ENCODE assay signal across 1 cellular context in the genomic region with DNA sequence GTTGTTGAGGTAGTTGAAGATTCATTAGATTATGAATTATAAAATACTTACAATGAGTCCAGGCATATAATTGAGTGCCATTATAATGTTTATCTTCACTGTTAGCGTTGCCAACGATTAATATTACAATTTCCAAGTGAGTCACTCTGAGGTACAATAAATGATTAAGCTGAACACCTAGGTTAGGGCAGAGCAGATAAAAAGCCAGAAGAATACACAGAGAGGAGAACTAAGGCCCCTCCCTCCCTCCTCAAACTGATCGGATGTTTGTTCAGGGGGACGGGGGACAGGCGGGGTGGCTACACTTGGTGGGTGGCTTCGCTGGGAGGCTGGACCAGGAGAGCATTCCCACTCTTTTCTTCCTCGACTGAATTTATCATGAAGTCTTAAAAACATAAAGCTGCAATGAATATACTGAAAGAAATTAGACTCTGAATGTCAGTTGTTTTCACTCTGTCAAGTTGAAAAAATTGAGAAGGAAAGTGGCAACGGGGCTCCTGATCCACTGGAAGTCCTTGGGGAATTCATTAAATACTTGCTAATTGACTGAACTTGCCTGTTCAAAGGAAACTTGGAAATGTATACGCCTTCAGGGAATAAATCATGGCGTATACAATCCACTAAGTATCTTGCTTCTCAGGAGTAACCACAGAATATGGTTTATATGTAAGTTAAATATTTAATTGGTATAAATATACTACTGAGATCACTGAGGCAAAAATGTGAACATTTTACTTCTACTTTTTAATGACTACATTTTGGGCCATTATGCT.
TF ChIP-seq lines count a peak whose summit lies in the region.

No MANE protein-coding gene starts in this region.

TF ChIP-seq in HCT116, 20 proteins besides CTCF, POLR2A, EP300 and RAD21 (continued from another document):
- TF ChIP-seq FOSL1 (IDR thresholded peaks at IDR 0.05; ENCODE audit: low read depth) (no peak), CEBPB (IDR thresholded peaks at IDR 0.05; ENCODE audit: low read depth) (no peak), TCF7L2 (IDR thresholded peaks at IDR 0.05; ENCODE audit: borderline replicate concordance, extremely low read depth, insufficient read depth, insufficient read length) (no peak), EGR1 (IDR thresholded peaks at IDR 0.05; ENCODE audit: low read depth) (no peak), EZH2phosphoT487 (IDR thresholded peaks at IDR 0.05; ENCODE audit: borderline replicate concordance) (no peak), YY1 (IDR thresholded peaks at IDR 0.05; ENCODE audit: extremely low read depth, insufficient replicate concordance, low read depth, low read length) (no peak), JUND (IDR thresholded peaks at IDR 0.05) (no peak), SRF (IDR thresholded peaks at IDR 0.05; ENCODE audit: low read depth) (no peak), ZFX (IDR thresholded peaks at IDR 0.05) (no peak), ELF1 (IDR thresholded peaks at IDR 0.05; ENCODE audit: borderline replicate concordance, low read depth) (no peak), CBX3 (IDR thresholded peaks at IDR 0.05; ENCODE audit: low read depth) (no peak), SP1 (IDR thresholded peaks at IDR 0.05; ENCODE audit: low read depth) (no peak), ZBTB33 (IDR thresholded peaks at IDR 0.05; ENCODE audit: extremely low read depth, insufficient replicate concordance, low read length) (no peak)
- TF ChIP-seq, protein P1, sequence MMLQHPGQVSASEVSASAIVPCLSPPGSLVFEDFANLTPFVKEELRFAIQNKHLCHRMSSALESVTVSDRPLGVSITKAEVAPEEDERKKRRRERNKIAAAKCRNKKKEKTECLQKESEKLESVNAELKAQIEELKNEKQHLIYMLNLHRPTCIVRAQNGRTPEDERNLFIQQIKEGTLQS (IDR thresholded peaks at IDR 0.05): no peak
- TF ChIP-seq, protein P2, sequence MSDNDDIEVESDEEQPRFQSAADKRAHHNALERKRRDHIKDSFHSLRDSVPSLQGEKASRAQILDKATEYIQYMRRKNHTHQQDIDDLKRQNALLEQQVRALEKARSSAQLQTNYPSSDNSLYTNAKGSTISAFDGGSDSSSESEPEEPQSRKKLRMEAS (IDR thresholded peaks at IDR 0.05): no peak
